In the genomic region with DNA sequence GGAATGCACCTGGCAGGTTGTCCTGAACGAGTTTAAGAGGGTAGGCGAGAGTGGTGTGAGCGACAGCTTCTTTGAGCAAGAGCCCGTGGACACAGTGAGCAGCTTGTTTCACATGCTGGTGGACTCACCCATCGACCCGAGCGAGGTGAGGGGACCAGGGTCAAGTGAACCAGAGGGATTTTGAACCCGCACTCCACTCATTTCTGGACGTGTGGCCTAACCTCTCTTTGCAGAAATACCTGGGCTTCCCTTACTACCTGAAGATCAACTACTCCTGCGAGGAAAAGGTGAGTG, we compare ENCODE assay signal across 8 cellular contexts. TPM values are rescaled to one million over a fixed set of nuclear protein-coding genes. Genes with fewer than 3 reads are reported as not detected.
A peak's percentile ranks its signal among the peaks of the same experiment; 100 is the strongest.
DNase-seq lines count a peak whose midpoint lies in the region; ATAC-seq and TF ChIP-seq lines count a peak whose summit lies in the region.

No MANE protein-coding gene starts in this region.

- no peaks in the 10 kb centered on the region for H3K36me3 ChIP-seq in ACC112 (ENCODE audit: insufficient read depth, low read length)
- no peaks in the 10 kb centered on the region for H3K36me3 ChIP-seq in HUES48 (ENCODE audit: control insufficient read depth, insufficient read depth, low read length)
- H3K36me3 ChIP-seq in muscle layer of duodenum (ENCODE audit: control insufficient read depth in 1 of 2, insufficient read depth in 2 of 2, low read length in 2 of 2) = no peaks in the 10 kb centered on the region

- H3K4me3 ChIP-seq in ACC112 (ENCODE audit: low read depth, low read length) (peak overlapping the region; percentile 36; the same call in 1 of the 2 replicates), HUES48 (ENCODE audit: low read depth, low read length) (peak overlapping the region; percentile 93), muscle layer of duodenum (ENCODE audit: low read depth in 1 of 2, low read length in 2 of 2) (peak overlapping the region; percentile 76 to 88)

- CTCF ChIA-PET in MCF 10A (lab: Yijun Ruan, JAX) = interaction anchor here (0.7 to 1.2 kb wide), 2 partner anchors 25 to 551 kb away, joined by 3 read pairs; no protein-coding TSS in a partner anchor

- intact Hi-C loops in MCF 10A (cut with micrococcal nuclease) = loop anchor here (2.0 kb wide), 1 partner anchor 51 kb away; a partner anchor contains a TSS

- POLR2A ChIA-PET in MCF 10A (lab: Yijun Ruan, JAX) = interaction anchor here (0.8 to 2.5 kb wide), 3 partner anchors 38 to 73 kb away, joined by 3 to 37 read pairs (median 3); a partner anchor contains a TSS

- ATAC-seq in HG02970 (IDR thresholded peaks at IDR 0.05; ENCODE audit: low FRiP score, unreplicated experiment) (no peak), GM21423 (IDR thresholded peaks at IDR 0.05; ENCODE audit: unreplicated experiment) (no peak)

- BruUV-seq in MCF 10A (replicated peaks; lab: Mats Ljungman, UMichigan) = no TSS peak

- no peak overlapping the region for H2AFZ ChIP-seq in ACC112 (ENCODE audit: low read length, unreplicated experiment)

- TF ChIP-seq CTCF in MCF 10A (IDR thresholded peaks at IDR 0.05; ENCODE audit: unreplicated experiment) = no peak

- H3K27ac Mint-ChIP-seq in MCF 10A (ENCODE audit: low read depth, unreplicated experiment) = peak overlapping the region; percentile 88

- no peaks in the 10 kb centered on the region for H3K79me2 ChIP-seq in ACC112 (ENCODE audit: control insufficient read depth, insufficient read depth, low read length, unreplicated experiment)

- peak overlapping the region; percentile 97 for H3K4me3 Mint-ChIP-seq in MCF 10A (ENCODE audit: unreplicated experiment)

- no peaks in the 10 kb centered on the region for H3K9me3 ChIP-seq in HUES48 (ENCODE audit: control insufficient read depth, insufficient read depth, low read length)
- H3K9me3 ChIP-seq in muscle layer of duodenum (ENCODE audit: control insufficient read depth in 1 of 2, low read length in 2 of 2) = no peaks in the 10 kb centered on the region

- peaks cover 13% of the 10 kb centered on the region for H3K36me3 Mint-ChIP-seq in MCF 10A (ENCODE audit: insufficient read depth, unreplicated experiment)

- H3K9ac ChIP-seq in HUES48 (ENCODE audit: low read depth, low read length) = 0 out of 2 replicates have a peak overlapping the region, but pooled peaks have one; percentile 22

- DNase-seq in MCF 10A (ENCODE audit: unreplicated experiment) (peak; percentile 20), NCI-H524 treated with DMSO at 0.1 percent for 48 hours (lab: John Stamatoyannopoulos, UW) (no peak), HCEC 1CT (no peak)

- no peaks in the 10 kb centered on the region for H3K4me1 ChIP-seq in ACC112 (ENCODE audit: control insufficient read depth, insufficient read depth, low read length, unreplicated experiment)
- peaks cover 5% of the 10 kb centered on the region; the same call in 1 of the 2 replicates for H3K4me1 ChIP-seq in HUES48 (ENCODE audit: control insufficient read depth, insufficient read depth, low read length)
- peaks cover 0 to 4% of the 10 kb centered on the region in 2 donors for H3K4me1 ChIP-seq in muscle layer of duodenum (ENCODE audit: control insufficient read depth in 1 of 2, insufficient read depth in 2 of 2, low read length in 2 of 2)

- H3K4me1 Mint-ChIP-seq in MCF 10A (ENCODE audit: insufficient read depth, unreplicated experiment) = peaks cover 14% of the 10 kb centered on the region

- H3K27me3 ChIP-seq in ACC112 (ENCODE audit: insufficient read depth, low read length) (no peaks in the 10 kb centered on the region), HUES48 (ENCODE audit: control insufficient read depth, insufficient read depth, low read length) (no peaks in the 10 kb centered on the region), muscle layer of duodenum (ENCODE audit: low read depth, low read length) (no peaks in the 10 kb centered on the region)

- H3K27me3 Mint-ChIP-seq in MCF 10A (ENCODE audit: insufficient read depth, unreplicated experiment) = no peaks in the 10 kb centered on the region

- no peaks in the 10 kb centered on the region for H3K9me3 Mint-ChIP-seq in MCF 10A (ENCODE audit: unreplicated experiment)

- H3K27ac ChIP-seq in ACC112 (ENCODE audit: low read depth, low read length) (no peak overlapping the region), HUES48 (ENCODE audit: low read depth, low read length) (no peak overlapping the region), muscle layer of duodenum (ENCODE audit: low read length) (no peak overlapping the region)

RNA-seq across cellular contexts. Expression of a gene that starts 1.7 kb away (rescaled TPM):
- total RNA-seq in MCF 10A (2022) = 1.4 and 4.5 TPM in 2 replicates

RNA-seq across cellular contexts. Expression of a gene that starts 17.7 kb away (rescaled TPM):
- total RNA-seq in MCF 10A (2022) = 5.3 and 6.2 TPM in 2 replicates

RNA-seq across cellular contexts. Expression of a gene that starts 21.6 kb away (rescaled TPM):
- 49.2 and 60.3 TPM in 2 replicates for total RNA-seq in MCF 10A (2022)

RNA-seq across cellular contexts. Expression of a gene that starts 33.3 kb away (rescaled TPM):
- 343 and 381 TPM in 2 replicates for total RNA-seq in MCF 10A (2022)

RNA-seq across cellular contexts. Expression of a gene that starts 37.1 kb away (rescaled TPM):
- 289 and 311 TPM in 2 replicates for total RNA-seq in MCF 10A (2022)

Comparison
In these comparisons a context has a peak if more than half of its experiments do, and no peak if none do; other contexts are left out.
1. H3K4me3 ChIP-seq: peak in every context shown above with its lines; median percentile 93 in HUES48; 82 in muscle layer of duodenum; 36 in ACC112.